Comparison of ENCODE assay signal across 7 cellular contexts in the genomic region with DNA sequence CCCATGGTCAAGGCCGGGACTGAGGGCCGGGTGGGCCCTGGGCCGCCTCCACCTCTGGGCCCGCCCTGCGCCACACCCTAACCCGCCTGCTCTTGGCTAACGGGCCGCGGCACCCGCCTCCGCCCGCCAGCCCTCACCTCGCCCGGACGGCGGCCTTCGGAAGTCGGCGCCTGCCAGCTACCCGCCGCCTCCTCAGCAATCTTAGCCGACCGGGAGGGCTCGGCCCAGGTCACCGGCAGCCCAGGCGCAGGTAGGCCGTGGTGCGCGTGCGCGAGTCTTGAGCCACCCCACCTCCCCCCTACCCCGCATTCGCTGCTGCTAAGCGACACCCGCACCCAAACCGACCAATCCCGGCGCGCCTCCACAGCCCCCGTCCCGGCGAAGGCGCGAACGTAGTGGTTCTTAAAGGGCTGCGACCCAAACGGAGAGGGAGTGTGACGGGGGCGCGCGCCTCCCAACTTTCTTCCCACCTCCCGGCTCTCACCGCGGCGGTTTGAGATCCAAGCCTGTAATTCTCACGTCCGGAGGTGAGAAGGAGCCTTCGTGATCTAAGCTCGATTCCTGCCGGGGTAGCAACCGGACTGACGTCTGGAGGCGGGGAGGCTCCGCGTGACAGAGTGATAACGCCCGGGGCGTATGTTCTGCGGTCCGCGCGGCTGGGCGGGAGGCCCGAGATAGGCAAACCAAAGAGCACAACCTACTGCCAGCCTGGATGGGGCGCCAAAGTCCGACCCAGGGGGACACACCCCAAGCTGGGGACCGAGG. TPM values are rescaled to one million over a fixed set of nuclear protein-coding genes. Genes with fewer than 3 reads are reported as not detected.
A peak's percentile ranks its signal among the peaks of the same experiment; 100 is the strongest.
DNase-seq lines count a peak whose midpoint lies in the region; ATAC-seq, FAIRE-seq and TF ChIP-seq lines count a peak whose summit lies in the region.

A gene with protein sequence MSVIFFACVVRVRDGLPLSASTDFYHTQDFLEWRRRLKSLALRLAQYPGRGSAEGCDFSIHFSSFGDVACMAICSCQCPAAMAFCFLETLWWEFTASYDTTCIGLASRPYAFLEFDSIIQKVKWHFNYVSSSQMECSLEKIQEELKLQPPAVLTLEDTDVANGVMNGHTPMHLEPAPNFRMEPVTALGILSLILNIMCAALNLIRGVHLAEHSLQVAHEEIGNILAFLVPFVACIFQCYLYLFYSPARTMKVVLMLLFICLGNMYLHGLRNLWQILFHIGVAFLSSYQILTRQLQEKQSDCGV (minus strand): TSS at position 259 of the 765 bp plus-strand sequence. CDS start 12,921 bp downstream, outside the sequence.

- H3K27ac ChIP-seq in astrocyte (ENCODE audit: low read depth, low read length) = peak within 1 kb of the TSS; percentile 78

- H3K4me1 Mint-ChIP-seq in T-helper 2 cell treated with Interferon-gamma antibody and Interleukin-4, amounts not matched to agents 5 μg/mL and 100 μg/mL, for 36 hours (ENCODE audit: low read depth) = peaks cover 50% of the 10 kb centered on the region
- H3K4me1 Mint-ChIP-seq in astrocyte (ENCODE audit: low read depth, unreplicated experiment) = peaks cover 4% of the 10 kb centered on the region

- peaks cover 3% of the 10 kb centered on the region for H3K36me3 ChIP-seq in astrocyte (ENCODE audit: insufficient read depth, low read length)

- no peaks in the 10 kb centered on the region for H3K9me3 ChIP-seq in astrocyte (ENCODE audit: insufficient read depth, low read depth, low read length)

- peaks cover 18% of the 10 kb centered on the region for H4K20me1 ChIP-seq in astrocyte (ENCODE audit: insufficient read depth, low read length)

- H3K9me3 Mint-ChIP-seq in T-helper 2 cell treated with Interferon-gamma antibody and Interleukin-4, amounts not matched to agents 5 μg/mL and 100 μg/mL, for 36 hours = peaks cover 3% of the 10 kb centered on the region
- no peaks in the 10 kb centered on the region for H3K9me3 Mint-ChIP-seq in astrocyte (ENCODE audit: unreplicated experiment)

- no peak for FAIRE-seq in astrocyte (lab: Jason Lieb, UNC)

- H3K79me2 ChIP-seq in astrocyte (ENCODE audit: insufficient read depth, low read length) = peaks cover 48% of the 10 kb centered on the region

- H3K4me2 ChIP-seq in astrocyte (ENCODE audit: low read length) = peak within 1 kb of the TSS; percentile 97

- H3K36me3 Mint-ChIP-seq in T-helper 2 cell treated with Interferon-gamma antibody and Interleukin-4, amounts not matched to agents 5 μg/mL and 100 μg/mL, for 36 hours (ENCODE audit: low read depth) = peaks cover 36% of the 10 kb centered on the region
- peaks cover 2% of the 10 kb centered on the region for H3K36me3 Mint-ChIP-seq in astrocyte (ENCODE audit: low read depth, unreplicated experiment)

- H3K27ac Mint-ChIP-seq in T-helper 2 cell treated with Interferon-gamma antibody and Interleukin-4, amounts not matched to agents 5 μg/mL and 100 μg/mL, for 36 hours = peak within 1 kb of the TSS; percentile 97
- peak within 1 kb of the TSS; percentile 55 for H3K27ac Mint-ChIP-seq in astrocyte (ENCODE audit: unreplicated experiment)

- TF ChIP-seq CTCF in astrocyte (IDR thresholded peaks at IDR 0.05; ENCODE audit: insufficient read depth, low read depth, low read length) = no peak

- H2AFZ ChIP-seq in astrocyte (ENCODE audit: low read depth, low read length) = peak within 1 kb of the TSS; percentile 95

- no peaks in the 10 kb centered on the region for H3K27me3 Mint-ChIP-seq in T-helper 2 cell treated with Interferon-gamma antibody and Interleukin-4, amounts not matched to agents 5 μg/mL and 100 μg/mL, for 36 hours (ENCODE audit: low read depth)
- no peaks in the 10 kb centered on the region for H3K27me3 Mint-ChIP-seq in astrocyte (ENCODE audit: low read depth, unreplicated experiment)

- ATAC-seq in GM18499 (IDR thresholded peaks at IDR 0.05; ENCODE audit: insufficient read depth, unreplicated experiment) = peak; percentile 67
- ATAC-seq in HG02938 (IDR thresholded peaks at IDR 0.05; ENCODE audit: unreplicated experiment) = peak; percentile 92

- peaks cover 6% of the 10 kb centered on the region for H3K4me1 ChIP-seq in astrocyte (ENCODE audit: insufficient read depth, low read length)

- H3K27me3 ChIP-seq in astrocyte (ENCODE audit: insufficient read depth, low read length) = no peaks in the 10 kb centered on the region

- H3K4me3 Mint-ChIP-seq in T-helper 2 cell treated with Interferon-gamma antibody and Interleukin-4, amounts not matched to agents 5 μg/mL and 100 μg/mL, for 36 hours = peak within 1 kb of the TSS; percentile 93
- peak within 1 kb of the TSS; percentile 88 for H3K4me3 Mint-ChIP-seq in astrocyte (ENCODE audit: unreplicated experiment)

- H3K4me3 ChIP-seq in astrocyte (ENCODE audit: insufficient read depth, low read depth, low read length) = peak within 1 kb of the TSS; percentile 80

- DNase-seq in NCI-H187 (lab: John Stamatoyannopoulos, UW) (peak; percentile 57 to 85), astrocyte (ENCODE audit: low read depth) (peak; percentile 79), hepatic stellate cell (ENCODE audit: low spot score) (peak; percentile 99), retina (peak; percentile 98)
- peak; percentile 95 for DNase-seq in T-helper 2 cell treated with Interferon-gamma antibody and Interleukin-4, amounts not matched to agents 5 μg/mL and 100 μg/mL, for 36 hours (ENCODE audit: low spot score)

- H3K9ac ChIP-seq in astrocyte (ENCODE audit: low read length) = peak within 1 kb of the TSS; percentile 89

RNA-seq across cellular contexts. Expression of the gene that starts here (rescaled TPM):
- total RNA-seq in astrocyte = 36.7 and 37.4 TPM in 2 replicates

Comparison
In these comparisons a context has a peak if more than half of its experiments do, and no peak if none do; other contexts are left out.
1. Peak in every context shown above with its lines: DNase-seq, ATAC-seq, H3K4me3 ChIP-seq and H3K27ac ChIP-seq.